In genomic region chr7:156577645-156578577, GRCh38 we compare ENCODE assay signal across 1 cellular context.
TF ChIP-seq lines count a peak whose summit lies in the region.

No MANE protein-coding gene starts in this region.

TF ChIP-seq in HepG2, 621 proteins besides CTCF, POLR2A, EP300 and RAD21 (continued from another document):
- TF ChIP-seq, protein P1, sequence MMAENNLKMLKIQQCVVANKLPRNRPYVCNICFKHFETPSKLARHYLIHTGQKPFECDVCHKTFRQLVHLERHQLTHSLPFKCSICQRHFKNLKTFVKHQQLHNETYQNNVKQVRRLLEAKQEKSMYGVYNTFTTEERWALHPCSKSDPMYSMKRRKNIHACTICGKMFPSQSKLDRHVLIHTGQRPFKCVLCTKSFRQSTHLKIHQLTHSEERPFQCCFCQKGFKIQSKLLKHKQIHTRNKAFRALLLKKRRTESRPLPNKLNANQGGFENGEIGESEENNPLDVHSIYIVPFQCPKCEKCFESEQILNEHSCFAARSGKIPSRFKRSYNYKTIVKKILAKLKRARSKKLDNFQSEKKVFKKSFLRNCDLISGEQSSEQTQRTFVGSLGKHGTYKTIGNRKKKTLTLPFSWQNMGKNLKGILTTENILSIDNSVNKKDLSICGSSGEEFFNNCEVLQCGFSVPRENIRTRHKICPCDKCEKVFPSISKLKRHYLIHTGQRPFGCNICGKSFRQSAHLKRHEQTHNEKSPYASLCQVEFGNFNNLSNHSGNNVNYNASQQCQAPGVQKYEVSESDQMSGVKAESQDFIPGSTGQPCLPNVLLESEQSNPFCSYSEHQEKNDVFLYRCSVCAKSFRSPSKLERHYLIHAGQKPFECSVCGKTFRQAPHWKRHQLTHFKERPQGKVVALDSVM (CRISPR knock-in tag; IDR thresholded peaks at IDR 0.05) = peak; percentile 84
- TF ChIP-seq ZFP41 (CRISPR knock-in tag; IDR thresholded peaks at IDR 0.05; ENCODE audit: borderline replicate concordance) = no peak
- no peak for TF ChIP-seq FOXP4 (CRISPR knock-in tag; IDR thresholded peaks at IDR 0.05)
- no peak for TF ChIP-seq ZNF17 (CRISPR knock-in tag; IDR thresholded peaks at IDR 0.05)
- no peak for TF ChIP-seq ZNF598 (CRISPR knock-in tag; IDR thresholded peaks at IDR 0.05; ENCODE audit: borderline replicate concordance)
- TF ChIP-seq ZMYM3 (CRISPR knock-in tag; IDR thresholded peaks at IDR 0.05) = peak; percentile 53
- no peak for TF ChIP-seq ZNF737 (CRISPR knock-in tag; IDR thresholded peaks at IDR 0.05; ENCODE audit: borderline replicate concordance)
- peak; percentile 82 for TF ChIP-seq ZNF121 (CRISPR knock-in tag; IDR thresholded peaks at IDR 0.05)
- TF ChIP-seq RARA (CRISPR knock-in tag; IDR thresholded peaks at IDR 0.05) = no peak
- TF ChIP-seq ZNF33B (CRISPR knock-in tag; IDR thresholded peaks at IDR 0.05) = no peak
- TF ChIP-seq ZKSCAN8 (CRISPR knock-in tag; IDR thresholded peaks at IDR 0.05; ENCODE audit: borderline replicate concordance) = no peak
- no peak for TF ChIP-seq NR3C1 (CRISPR knock-in tag; IDR thresholded peaks at IDR 0.05)
- no peak for TF ChIP-seq ZNF572 (CRISPR knock-in tag; IDR thresholded peaks at IDR 0.05)
- TF ChIP-seq CEBPB (IDR thresholded peaks at IDR 0.05; ENCODE audit: borderline replicate concordance, low read depth, low read length) = peak; percentile 8; the same call in 1 of the 2 replicates
